22 cellular contexts compared by ENCODE assay signal in the genomic region with DNA sequence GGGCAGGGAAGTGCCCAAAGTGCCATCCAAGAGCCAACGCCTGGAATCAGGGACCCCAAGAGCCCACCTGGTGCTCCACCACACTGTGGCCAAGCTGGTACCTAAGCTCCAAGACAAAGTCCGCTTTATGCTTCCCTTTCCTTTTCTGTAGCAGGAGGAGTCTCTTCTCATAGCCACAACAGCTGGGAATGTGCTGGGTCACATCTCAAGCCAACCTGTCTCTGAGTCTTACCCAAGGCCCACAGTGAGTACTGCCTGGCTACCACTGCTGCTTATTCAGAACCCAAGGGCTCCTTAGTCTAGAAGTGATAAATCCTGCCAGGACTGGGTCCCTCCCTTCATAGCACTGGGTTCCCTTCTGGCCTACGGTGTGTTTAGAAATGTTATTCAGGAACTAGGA.
"Had no signal": no experiment of that assay in that cellular context is flagged by ENCODE, and none has a peak within 500 bp of the region (broad histone marks: within the 10 kb centered on the region; RNA-seq: fewer than 3 reads in every experiment).

No MANE protein-coding gene starts in this region.

- H2AFZ ChIP-seq: hepatocyte had no signal

- H3K4me3 ChIP-seq: coronary artery, dorsolateral prefrontal cortex, esophagus muscularis mucosa, gastroesophageal sphincter, heart left ventricle, hepatocyte, left lung, lower lobe of right lung had no signal

- FAIRE-seq: colon, endothelial cell of umbilical vein, frontal cortex, islet of Langerhans, keratinocyte had no signal

- H3K79me2 ChIP-seq: hepatocyte had no signal

- H3K36me3 ChIP-seq: esophagus muscularis mucosa, gastroesophageal sphincter, heart left ventricle, left lung, lower lobe of right lung had no signal

- H3K4me2 ChIP-seq: hepatocyte had no signal

- H3K27me3 ChIP-seq: dorsolateral prefrontal cortex, esophagus muscularis mucosa, gastroesophageal sphincter, hepatocyte, left lung had no signal

- H3K4me1 ChIP-seq: esophagus muscularis mucosa, foreskin keratinocyte, gastroesophageal sphincter, heart left ventricle, left lung, lower lobe of right lung had no signal

- DNase-seq: dermis blood vessel endothelial cell; dorsolateral prefrontal cortex; effector CD4-positive, alpha-beta T cell; effector memory CD4-positive, alpha-beta T cell; foreskin keratinocyte; heart left ventricle; hypothalamus; left cardiac atrium; left lung; left ventricle myocardium superior; lower lobe of right lung; mesenchymal stem cell; midbrain had no signal

- H3K9me3 ChIP-seq: left lung, lower lobe of right lung had no signal

- H3K27ac ChIP-seq: coronary artery, dorsolateral prefrontal cortex, esophagus muscularis mucosa, foreskin keratinocyte, gastroesophageal sphincter, heart left ventricle, hepatocyte, left lung, lower lobe of right lung had no signal
